Comparison of ENCODE assay signal across 10 cellular contexts in genomic region chr6:29828471-29828797, GRCh38. TPM values are rescaled to one million over a fixed set of nuclear protein-coding genes. Genes with fewer than 3 reads are reported as not detected.
DNase-seq lines count a peak whose midpoint lies in the region; ATAC-seq and TF ChIP-seq lines count a peak whose summit lies in the region.
"Had no signal": no experiment of that assay in that cellular context is flagged by ENCODE, and none has a peak within 500 bp of the region (broad histone marks: within the 10 kb centered on the region; RNA-seq: fewer than 3 reads in every experiment).

No MANE protein-coding gene starts in this region.

- peak; percentile 91 for ATAC-seq in WTC11
- no peak for ATAC-seq in activated naive CD8-positive, alpha-beta T cell treated with anti-CD3 and anti-CD28 coated beads, Interleukin-2, amount 10 ng/mL, durations not matched to agents 7 days and 5 days (ENCODE audit: low read depth)
- peak in 1 of 2 donors; percentile 58 for ATAC-seq in stimulated activated naive B cell treated with anti-CD40 and anti-IgM and Interleukin-4, amounts not matched to agents 10 μg/mL and 1 μg/mL and 100 μg/mL, for 72 hours (replicated peaks)
- ATAC-seq in GM21381 (IDR thresholded peaks at IDR 0.05; ENCODE audit: unreplicated experiment) = no peak
- no peak for ATAC-seq in GM21360 (IDR thresholded peaks at IDR 0.05; ENCODE audit: unreplicated experiment)
- no peak for ATAC-seq in HG02798 (IDR thresholded peaks at IDR 0.05; ENCODE audit: poor library complexity, unreplicated experiment)
- ATAC-seq: gastroesophageal sphincter had no signal

- TF ChIP-seq CTCF in WTC11 (IDR thresholded peaks at IDR 0.05) (no peak), kidney epithelial cell (IDR thresholded peaks at IDR 0.05; ENCODE audit: insufficient read depth, low read length, poor library complexity, severe bottlenecking) (no peak)

- H3K4me1 Mint-ChIP-seq in WTC11 = peaks cover 5% of the 10 kb centered on the region
- H3K4me1 Mint-ChIP-seq in activated naive CD8-positive, alpha-beta T cell treated with anti-CD3 and anti-CD28 coated beads, Interleukin-2, amount 10 ng/mL, durations not matched to agents 7 days and 5 days = peaks cover 15% of the 10 kb centered on the region
- peaks cover 5 to 17% of the 10 kb centered on the region in 2 donors for H3K4me1 Mint-ChIP-seq in stimulated activated naive B cell treated with anti-CD40 and anti-IgM and Interleukin-4, amounts not matched to agents 10 μg/mL and 1 μg/mL and 100 μg/mL, for 72 hours

- peak overlapping the region; percentile 69 for H3K4me3 Mint-ChIP-seq in WTC11
- peak overlapping the region; percentile 38 for H3K4me3 Mint-ChIP-seq in activated naive CD8-positive, alpha-beta T cell treated with anti-CD3 and anti-CD28 coated beads, Interleukin-2, amount 10 ng/mL, durations not matched to agents 7 days and 5 days
- H3K4me3 Mint-ChIP-seq in stimulated activated naive B cell treated with anti-CD40 and anti-IgM and Interleukin-4, amounts not matched to agents 10 μg/mL and 1 μg/mL and 100 μg/mL, for 72 hours = peak overlapping the region; percentile 69 to 76

- H3K27me3 ChIP-seq in kidney epithelial cell (ENCODE audit: control insufficient read depth, insufficient read depth, low read length) = peaks cover 29% of the 10 kb centered on the region

- CTCF ChIA-PET in WTC11 (lab: Charles Lee) = no interaction called here

- peak overlapping the region; percentile 15 for H3K4me3 ChIP-seq in kidney epithelial cell (ENCODE audit: low read depth, low read length)

- H3K27me3 Mint-ChIP-seq in WTC11 (ENCODE audit: low read depth) = peaks cover 95% of the 10 kb centered on the region
- peaks cover 75% of the 10 kb centered on the region for H3K27me3 Mint-ChIP-seq in activated naive CD8-positive, alpha-beta T cell treated with anti-CD3 and anti-CD28 coated beads, Interleukin-2, amount 10 ng/mL, durations not matched to agents 7 days and 5 days
- peaks cover 79 to 92% of the 10 kb centered on the region in 2 donors for H3K27me3 Mint-ChIP-seq in stimulated activated naive B cell treated with anti-CD40 and anti-IgM and Interleukin-4, amounts not matched to agents 10 μg/mL and 1 μg/mL and 100 μg/mL, for 72 hours

- H3K36me3 Mint-ChIP-seq in WTC11 = no peaks in the 10 kb centered on the region; the same call in 1 of the 2 replicates
- H3K36me3 Mint-ChIP-seq in activated naive CD8-positive, alpha-beta T cell treated with anti-CD3 and anti-CD28 coated beads, Interleukin-2, amount 10 ng/mL, durations not matched to agents 7 days and 5 days = no peaks in the 10 kb centered on the region
- no peaks in the 10 kb centered on the region for H3K36me3 Mint-ChIP-seq in stimulated activated naive B cell treated with anti-CD40 and anti-IgM and Interleukin-4, amounts not matched to agents 10 μg/mL and 1 μg/mL and 100 μg/mL, for 72 hours

- DNase-seq in WTC11 (ENCODE audit: low spot score) = peak; percentile 71
- DNase-seq in activated naive CD8-positive, alpha-beta T cell treated with anti-CD3 and anti-CD28 coated beads, Interleukin-2, amount 10 ng/mL, durations not matched to agents 7 days and 5 days = no peak
- DNase-seq in kidney epithelial cell (ENCODE audit: low read depth) = no peak
- DNase-seq in stimulated activated naive B cell treated with anti-CD40 and anti-IgM and Interleukin-4, amounts not matched to agents 10 μg/mL and 1 μg/mL and 100 μg/mL, for 72 hours = no peak
- DNase-seq in pons (ENCODE audit: low spot score) = no peak

- H3K27ac Mint-ChIP-seq in WTC11 = no peak overlapping the region
- H3K27ac Mint-ChIP-seq in activated naive CD8-positive, alpha-beta T cell treated with anti-CD3 and anti-CD28 coated beads, Interleukin-2, amount 10 ng/mL, durations not matched to agents 7 days and 5 days = no peak overlapping the region
- no peak overlapping the region for H3K27ac Mint-ChIP-seq in stimulated activated naive B cell treated with anti-CD40 and anti-IgM and Interleukin-4, amounts not matched to agents 10 μg/mL and 1 μg/mL and 100 μg/mL, for 72 hours

- H3K9me3 Mint-ChIP-seq in WTC11 = 0 out of 2 replicates have a peak, but pooled peaks cover 3% of the 10 kb centered on the region
- H3K9me3 Mint-ChIP-seq in activated naive CD8-positive, alpha-beta T cell treated with anti-CD3 and anti-CD28 coated beads, Interleukin-2, amount 10 ng/mL, durations not matched to agents 7 days and 5 days = no peaks in the 10 kb centered on the region
- peaks cover 0 to 6% of the 10 kb centered on the region in 2 donors for H3K9me3 Mint-ChIP-seq in stimulated activated naive B cell treated with anti-CD40 and anti-IgM and Interleukin-4, amounts not matched to agents 10 μg/mL and 1 μg/mL and 100 μg/mL, for 72 hours

- no peaks in the 10 kb centered on the region for H3K36me3 ChIP-seq in kidney epithelial cell (ENCODE audit: control insufficient read depth, insufficient read depth, low read length)
- H3K36me3 ChIP-seq: gastroesophageal sphincter had no signal

- POLR2A ChIA-PET in WTC11 (lab: Charles Lee) = no interaction called here
- POLR2A ChIA-PET in activated naive CD8-positive, alpha-beta T cell treated with anti-CD3 and anti-CD28 coated beads, Interleukin-2, amount 10 ng/mL, durations not matched to agents 7 days and 5 days (lab: Charles Lee) = no interaction called here

TF ChIP-seq in WTC11, 78 proteins besides CTCF, POLR2A, EP300 and RAD21 (continues in another document):
- TF ChIP-seq ZBTB43 (CRISPR knock-in tag; IDR thresholded peaks at IDR 0.05) = no peak
- TF ChIP-seq MAX (CRISPR knock-in tag; IDR thresholded peaks at IDR 0.05) = peak; percentile 91
- TF ChIP-seq TP53 (CRISPR knock-in tag; IDR thresholded peaks at IDR 0.05) = peak; percentile 84; the same call in 1 of the 2 replicates
- TF ChIP-seq FOXP4 (CRISPR knock-in tag; IDR thresholded peaks at IDR 0.05) = 0 out of 2 replicates have a peak, but pooled peaks have one; percentile 41
- TF ChIP-seq PRDM15 (CRISPR knock-in tag; IDR thresholded peaks at IDR 0.05) = no peak
- TF ChIP-seq ZBTB21 (CRISPR knock-in tag; IDR thresholded peaks at IDR 0.05; ENCODE audit: borderline replicate concordance) = peak; percentile 50; the same call in 1 of the 2 replicates
- TF ChIP-seq ZNF138 (CRISPR knock-in tag; conservative IDR thresholded peaks at IDR 0.05) = peak; percentile 45; the same call in 1 of the 2 replicates
- TF ChIP-seq ZNF232 (CRISPR knock-in tag; IDR thresholded peaks at IDR 0.05) = peak; percentile 27; the same call in 1 of the 2 replicates
- TF ChIP-seq TEAD1 (CRISPR knock-in tag; IDR thresholded peaks at IDR 0.05) = peak; percentile 70; the same call in 1 of the 2 replicates

RNA-seq across cellular contexts. Expression of gene HLA-G, which starts 0.8 kb away (rescaled TPM):
- total RNA-seq in WTC11 (2021) (1.1 to 1.7 TPM (median 1.4 TPM) in 3 replicates), kidney epithelial cell (0.75 and 1.1 TPM in 2 replicates)
- total RNA-seq in activated naive CD8-positive, alpha-beta T cell treated with anti-CD3 and anti-CD28 coated beads, Interleukin-2, amount 10 ng/mL, durations not matched to agents 7 days and 5 days = 1 to 10 TPM; 1.6 to 2.0 TPM
- total RNA-seq: gastroesophageal sphincter, osteoblast had no signal
